Comparison of ENCODE assay signal across 1 cellular context in genomic region chr4:76950846-76951321, GRCh38.
TF ChIP-seq lines count a peak whose summit lies in the region.

No MANE protein-coding gene starts in this region.

TF ChIP-seq in K562, 482 proteins besides CTCF, POLR2A, EP300 and RAD21 (continued from another document):
- no peak for TF ChIP-seq RREB1 (CRISPR knock-in tag; IDR thresholded peaks at IDR 0.05)
- TF ChIP-seq ZNF165 (CRISPR knock-in tag; IDR thresholded peaks at IDR 0.05; ENCODE audit: borderline replicate concordance): no peak
- TF ChIP-seq TFE3 (CRISPR knock-in tag; IDR thresholded peaks at IDR 0.05): no peak
